Comparison of ENCODE assay signal across 17 cellular contexts in genomic region chrX:6748595-6748994, GRCh38.
"Had no signal": no experiment of that assay in that cellular context is flagged by ENCODE, and none has a peak within 500 bp of the region (broad histone marks: within the 10 kb centered on the region; RNA-seq: fewer than 3 reads in every experiment).

No MANE protein-coding gene starts in this region.

- H3K4me3 ChIP-seq: cardiac muscle cell, coronary artery, smooth muscle cell, tibial artery had no signal

- H3K27me3 ChIP-seq: cardiac muscle cell, tibial artery had no signal

- H3K36me3 ChIP-seq: cardiac muscle cell, tibial artery had no signal

- FAIRE-seq: endothelial cell of umbilical vein, islet of Langerhans, TTC549 had no signal

- H3K27ac ChIP-seq: cardiac muscle cell, coronary artery, tibial artery had no signal

- H3K4me1 ChIP-seq: tibial artery had no signal

- ATAC-seq: activated naive CD8-positive, alpha-beta T cell treated with anti-CD3 and anti-CD28 coated beads, Interleukin-2, amount 50 U/mL, for 24 hours; natural killer cell; right cardiac atrium; stimulated activated memory B cell treated with anti-CD40 and anti-IgM and Interleukin-4, amounts not matched to agents 10 μg/mL and 1 μg/mL and 100 μg/mL, for 72 hours had no signal

- DNase-seq: activated B cell treated with CpG ODN at 0.5 μM for 24 hours; activated CD4-positive, alpha-beta T cell treated with anti-CD3 and anti-CD28 coated beads, Interleukin-2, amount 10 ng/mL, durations not matched to agents 24 days and 14 days; activated naive CD4-positive, alpha-beta T cell treated with Interleukin-2 at 50 U/mL for 16 hours; activated naive CD8-positive, alpha-beta T cell treated with anti-CD3 and anti-CD28 coated beads, Interleukin-2, amount 50 U/mL, for 24 hours; effector CD4-positive, alpha-beta T cell; foreskin melanocyte; head of caudate nucleus; natural killer cell; right cardiac atrium; tibial artery had no signal

- H3K9me3 ChIP-seq: tibial artery had no signal
